Comparison of ENCODE assay signal across 24 cellular contexts in genomic region chr6:139081485-139081884, GRCh38.
"Had no signal": no experiment of that assay in that cellular context is flagged by ENCODE, and none has a peak within 500 bp of the region (broad histone marks: within the 10 kb centered on the region; RNA-seq: fewer than 3 reads in every experiment).

No MANE protein-coding gene starts in this region.

- H3K4me3 Mint-ChIP-seq: activated CD4-positive, alpha-beta T cell treated with anti-CD3 and anti-CD28 coated beads, Interleukin-2, amount 10 ng/mL, durations not matched to agents 24 days and 14 days; activated CD8-positive, alpha-beta memory T cell treated with anti-CD3 and anti-CD28 coated beads, Interleukin-2, amount 10 ng/mL, durations not matched to agents 7 days and 5 days; activated naive CD8-positive, alpha-beta T cell; activated T-cell treated with anti-CD3 and anti-CD28 coated beads, Interleukin-2, amount 50 U/mL, for 24 hours; activated T-helper 1 cell treated with anti-CD3 and anti-CD28 coated beads, Interleukin-12 subunit alpha, Interleukin-12 subunit beta, Interleukin-2, Interleukin-4 antibody, amounts not matched to agents 30 ng/mL and 10 ng/mL and 1 ng/mL, durations not matched to agents 14 hours and 24 hours and 36 hours; WTC11 had no signal

- H3K36me3 ChIP-seq: SJSA1 had no signal

- H3K36me3 Mint-ChIP-seq: activated CD8-positive, alpha-beta memory T cell treated with anti-CD3 and anti-CD28 coated beads, Interleukin-2, amount 10 ng/mL, durations not matched to agents 7 days and 5 days; activated naive CD8-positive, alpha-beta T cell; WTC11 had no signal

- H3K9me3 ChIP-seq: SJSA1 had no signal

- H3K27me3 Mint-ChIP-seq: activated CD8-positive, alpha-beta memory T cell treated with anti-CD3 and anti-CD28 coated beads, Interleukin-2, amount 10 ng/mL, durations not matched to agents 7 days and 5 days; activated naive CD8-positive, alpha-beta T cell; activated T-cell treated with anti-CD3 and anti-CD28 coated beads, Interleukin-2, amount 50 U/mL, for 24 hours had no signal

- H3K27ac Mint-ChIP-seq: activated CD4-positive, alpha-beta T cell treated with anti-CD3 and anti-CD28 coated beads, Interleukin-2, amount 10 ng/mL, durations not matched to agents 24 days and 14 days; activated CD8-positive, alpha-beta memory T cell treated with anti-CD3 and anti-CD28 coated beads, Interleukin-2, amount 10 ng/mL, durations not matched to agents 7 days and 5 days; activated naive CD8-positive, alpha-beta T cell; activated T-cell treated with anti-CD3 and anti-CD28 coated beads, Interleukin-2, amount 50 U/mL, for 24 hours; activated T-helper 1 cell treated with anti-CD3 and anti-CD28 coated beads, Interleukin-12 subunit alpha, Interleukin-12 subunit beta, Interleukin-2, Interleukin-4 antibody, amounts not matched to agents 30 ng/mL and 10 ng/mL and 1 ng/mL, durations not matched to agents 14 hours and 24 hours and 36 hours; WTC11 had no signal

- H3K9me3 Mint-ChIP-seq: activated T-cell treated with anti-CD3 and anti-CD28 coated beads, Interleukin-2, amount 50 U/mL, for 24 hours; activated T-helper 1 cell treated with anti-CD3 and anti-CD28 coated beads, Interleukin-12 subunit alpha, Interleukin-12 subunit beta, Interleukin-2, Interleukin-4 antibody, amounts not matched to agents 30 ng/mL and 10 ng/mL and 1 ng/mL, durations not matched to agents 14 hours and 24 hours and 36 hours had no signal

- H3K27ac ChIP-seq: SJSA1 had no signal

- DNase-seq: activated CD4-positive, alpha-beta T cell treated with anti-CD3 and anti-CD28 coated beads, Interleukin-2, amount 10 ng/mL, durations not matched to agents 24 days and 14 days; activated CD4-positive, alpha-beta T cell treated with anti-CD3 and anti-CD28 coated beads, Interleukin-2, amount 50 U/mL, for 48 hours; activated CD4-positive, CD25-positive, alpha-beta regulatory T cell treated with anti-CD3 and anti-CD28 coated beads, Interleukin-2, amount 50 U/mL, for 72 hours; activated CD8-positive, alpha-beta memory T cell treated with anti-CD3 and anti-CD28 coated beads, Interleukin-2, amount 10 ng/mL, durations not matched to agents 7 days and 5 days; activated effector memory CD4-positive, alpha-beta T cell treated with anti-CD3 and anti-CD28 coated beads, Interleukin-2, amount 50 U/mL, for 16 hours; activated naive CD4-positive, alpha-beta T cell treated with Interleukin-2 at 50 U/mL for 16 hours; activated T-cell treated with anti-CD3 and anti-CD28 coated beads, Interleukin-2, amount 50 U/mL, for 24 hours; NCI-H1105 treated with DMSO at 0.1 percent for 48 hours; NCI-H1436 treated with DMSO at 0.1 percent for 48 hours; NCI-H187; NCI-H2081; NCI-H510A treated with DMSO at 0.1 percent for 48 hours; NCI-H69; NK-92 treated with Interleukin-12 subunit alpha and Interleukin-12 subunit beta, amount 100 ng/mL, for 24 hours; OCI-M1; RPMI8226; SHP77; SW 1271 had no signal

- H3K4me1 Mint-ChIP-seq: activated CD4-positive, alpha-beta T cell treated with anti-CD3 and anti-CD28 coated beads, Interleukin-2, amount 10 ng/mL, durations not matched to agents 24 days and 14 days; activated CD8-positive, alpha-beta memory T cell treated with anti-CD3 and anti-CD28 coated beads, Interleukin-2, amount 10 ng/mL, durations not matched to agents 7 days and 5 days had no signal

- H3K4me3 ChIP-seq: SJSA1 had no signal

- ATAC-seq: activated CD8-positive, alpha-beta memory T cell treated with anti-CD3 and anti-CD28 coated beads, Interleukin-2, amount 10 ng/mL, durations not matched to agents 7 days and 5 days; Panc1; SK-N-SH treated with all-trans-retinoic acid at 6 μM for 48 hours; WTC11 had no signal

- H3K27me3 ChIP-seq: SJSA1 had no signal

- H3K4me1 ChIP-seq: SJSA1 had no signal
